In the genomic region with DNA sequence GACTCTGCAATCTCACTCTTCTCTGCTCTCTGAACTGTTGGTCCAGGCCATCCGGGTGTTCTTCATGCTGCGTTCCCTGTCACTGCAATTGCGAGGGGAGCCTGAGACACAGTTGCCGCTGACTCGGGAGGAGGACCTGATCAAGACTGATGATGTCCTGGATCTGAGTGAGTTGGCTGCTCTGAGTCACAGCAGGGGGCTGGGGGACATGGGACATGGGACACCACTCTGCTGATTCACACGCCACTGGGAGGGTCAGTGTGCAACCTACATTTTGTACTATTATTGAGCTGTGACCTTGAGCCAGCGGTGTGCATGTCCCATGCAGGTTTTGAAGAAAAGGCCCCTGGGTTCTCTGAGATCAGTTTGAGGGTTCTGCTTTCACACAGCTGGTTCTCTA, we compare ENCODE assay signal across 23 cellular contexts.
DNase-seq lines count a peak whose midpoint lies in the region; ATAC-seq and TF ChIP-seq lines count a peak whose summit lies in the region.
"Had no signal": no experiment of that assay in that cellular context is flagged by ENCODE, and none has a peak within 500 bp of the region (broad histone marks: within the 10 kb centered on the region; RNA-seq: fewer than 3 reads in every experiment).

No MANE protein-coding gene starts in this region.

- no peaks in the 10 kb centered on the region for H4K20me1 ChIP-seq in GM23338 (replicated peaks; ENCODE audit: insufficient read depth)

- H3K36me3 ChIP-seq in GM23338 (ENCODE audit: insufficient read depth): no peaks in the 10 kb centered on the region
- H3K36me3 ChIP-seq in adrenal gland (replicated peaks in 1 of 2): peaks cover 0 to 7% of the 10 kb centered on the region in 2 donors

- H3K36me3 Mint-ChIP-seq in T-helper 2 cell treated with Interferon-gamma antibody and Interleukin-4, amounts not matched to agents 5 μg/mL and 100 μg/mL, for 36 hours (ENCODE audit: low read depth): peaks cover 54% of the 10 kb centered on the region
- no peaks in the 10 kb centered on the region for H3K36me3 Mint-ChIP-seq in GM23338 (ENCODE audit: low read depth)

- H3K4me1 ChIP-seq in GM23338 (ENCODE audit: insufficient read depth) (no peaks in the 10 kb centered on the region), adrenal gland (replicated peaks in 1 of 2) (peaks cover 13% of the 10 kb centered on the region in 2 donors)

- no peaks in the 10 kb centered on the region for H3K79me2 ChIP-seq in GM23338 (replicated peaks; ENCODE audit: insufficient read depth)

- intact Hi-C loops in adrenal gland (cut with DNase I) (no loop called here), posterior vena cava (cut with DNase I) (no loop called here)

- no peaks in the 10 kb centered on the region for H3K9me2 ChIP-seq in GM23338 (ENCODE audit: insufficient read depth)

- no peaks in the 10 kb centered on the region for H3F3A ChIP-seq in GM23338 (replicated peaks; ENCODE audit: low read depth)

- peaks cover 73% of the 10 kb centered on the region for H3K4me1 Mint-ChIP-seq in T-helper 2 cell treated with Interferon-gamma antibody and Interleukin-4, amounts not matched to agents 5 μg/mL and 100 μg/mL, for 36 hours (ENCODE audit: low read depth)
- peaks cover 8% of the 10 kb centered on the region for H3K4me1 Mint-ChIP-seq in GM23338

- no peaks in the 10 kb centered on the region for H3K27me3 Mint-ChIP-seq in T-helper 2 cell treated with Interferon-gamma antibody and Interleukin-4, amounts not matched to agents 5 μg/mL and 100 μg/mL, for 36 hours (ENCODE audit: low read depth)
- peaks cover 3% of the 10 kb centered on the region for H3K27me3 Mint-ChIP-seq in GM23338 (ENCODE audit: insufficient read depth, low read depth, poor library complexity)
- H3K27me3 Mint-ChIP-seq: CD4-positive, alpha-beta T cell had no signal

- ATAC-seq in GM23338: no peak

- H3K4me3 ChIP-seq in GM23338 (no peak overlapping the region), adrenal gland (no peak overlapping the region)
- H3K4me3 ChIP-seq: PC-9 had no signal

- DNase-seq in T-helper 2 cell treated with Interferon-gamma antibody and Interleukin-4, amounts not matched to agents 5 μg/mL and 100 μg/mL, for 36 hours (ENCODE audit: low spot score): no peak
- DNase-seq in T-helper 2 cell: no peak
- no peak for DNase-seq in GM23338 (ENCODE audit: low spot score)
- peak in 4 of 7 donors; percentile 41 to 76 (median 52) for DNase-seq in adrenal gland
- DNase-seq in posterior vena cava (ENCODE audit: low spot score): peak; percentile 23
- DNase-seq in NOMO-1 treated with DMSO at 0.1 percent for 48 hours (lab: John Stamatoyannopoulos, UW; ENCODE audit: unreplicated experiment): no peak
- no peak for DNase-seq in AG08395 (ENCODE audit: low spot score)
- DNase-seq in NCI-H2171 (lab: John Stamatoyannopoulos, UW): no peak
- DNase-seq: 8988T; BE2C; Caco-2; CD4-positive, alpha-beta T cell; GDM1; H7; HFFc6; Kasumi-1; MM.1S; NCI-H1092; NCI-H2081; NCI-H510A treated with DMSO at 0.1 percent for 48 hours; NCI-H774; PC-9 had no signal

- peak overlapping the region; percentile 57 for H3K4me3 Mint-ChIP-seq in T-helper 2 cell treated with Interferon-gamma antibody and Interleukin-4, amounts not matched to agents 5 μg/mL and 100 μg/mL, for 36 hours
- no peak overlapping the region for H3K4me3 Mint-ChIP-seq in GM23338
- H3K4me3 Mint-ChIP-seq: CD4-positive, alpha-beta T cell; HFFc6 had no signal

- H3K27me3 ChIP-seq in GM23338 (ENCODE audit: insufficient read depth): no peaks in the 10 kb centered on the region
- no peaks in the 10 kb centered on the region for H3K27me3 ChIP-seq in adrenal gland
- H3K27me3 ChIP-seq: BE2C had no signal

- TF ChIP-seq POLR2A in adrenal gland (IDR thresholded peaks at IDR 0.05): no peak

- H3K27ac ChIP-seq in GM23338 (ENCODE audit: low read depth) (no peak overlapping the region), adrenal gland (no peak overlapping the region)
- H3K27ac ChIP-seq: PC-9, RWPE1 had no signal

- H2AFZ ChIP-seq in GM23338: no peak overlapping the region
- H2AFZ ChIP-seq: PC-9 had no signal

- H3K9me3 ChIP-seq in adrenal gland (replicated peaks in 1 of 3): no peaks in the 10 kb centered on the region
- H3K9me3 ChIP-seq: BE2C, Caco-2 had no signal

- H3K9me3 Mint-ChIP-seq in T-helper 2 cell treated with Interferon-gamma antibody and Interleukin-4, amounts not matched to agents 5 μg/mL and 100 μg/mL, for 36 hours: no peaks in the 10 kb centered on the region
- no peaks in the 10 kb centered on the region for H3K9me3 Mint-ChIP-seq in GM23338
- H3K9me3 Mint-ChIP-seq: CD4-positive, alpha-beta T cell; HFFc6 had no signal

- H3K27ac Mint-ChIP-seq in T-helper 2 cell treated with Interferon-gamma antibody and Interleukin-4, amounts not matched to agents 5 μg/mL and 100 μg/mL, for 36 hours: peak overlapping the region; percentile 75
- H3K27ac Mint-ChIP-seq in GM23338: peak overlapping the region; percentile 46; the same call in 1 of the 2 replicates
- H3K27ac Mint-ChIP-seq: CD4-positive, alpha-beta T cell; HFFc6 had no signal

- WGBS in adrenal gland, 4 donors: 67 to 89% (median 82%) methylated on average over 2 to 7 of the region's 7 CpGs

- H3K4me2 ChIP-seq in GM23338: no peak overlapping the region
- H3K4me2 ChIP-seq: PC-9 had no signal

- TF ChIP-seq CTCF in GM23338 (conservative IDR thresholded peaks at IDR 0.05; ENCODE audit: low read depth in 2 of 2): no peak
- no peak for TF ChIP-seq CTCF in adrenal gland (IDR thresholded peaks at IDR 0.05)

TF ChIP-seq in GM23338, 12 proteins besides CTCF, POLR2A, EP300 and RAD21 (continues in another document):
- TF ChIP-seq NANOG (IDR thresholded peaks at IDR 0.05; ENCODE audit: borderline replicate concordance) (no peak), EZH2 (IDR thresholded peaks at IDR 0.05; ENCODE audit: low read depth, unreplicated experiment) (no peak), CREB1 (CRISPR knock-in tag; IDR thresholded peaks at IDR 0.05; ENCODE audit: low read depth) (no peak), JUNB (IDR thresholded peaks at IDR 0.05; ENCODE audit: unreplicated experiment) (no peak), EZH2phosphoT487 (IDR thresholded peaks at IDR 0.05; ENCODE audit: unreplicated experiment) (no peak), POLR2AphosphoS5 (IDR thresholded peaks at IDR 0.05; ENCODE audit: low read depth) (no peak), STAT1 (IDR thresholded peaks at IDR 0.05; ENCODE audit: unreplicated experiment) (no peak)
- TF ChIP-seq, protein P1, sequence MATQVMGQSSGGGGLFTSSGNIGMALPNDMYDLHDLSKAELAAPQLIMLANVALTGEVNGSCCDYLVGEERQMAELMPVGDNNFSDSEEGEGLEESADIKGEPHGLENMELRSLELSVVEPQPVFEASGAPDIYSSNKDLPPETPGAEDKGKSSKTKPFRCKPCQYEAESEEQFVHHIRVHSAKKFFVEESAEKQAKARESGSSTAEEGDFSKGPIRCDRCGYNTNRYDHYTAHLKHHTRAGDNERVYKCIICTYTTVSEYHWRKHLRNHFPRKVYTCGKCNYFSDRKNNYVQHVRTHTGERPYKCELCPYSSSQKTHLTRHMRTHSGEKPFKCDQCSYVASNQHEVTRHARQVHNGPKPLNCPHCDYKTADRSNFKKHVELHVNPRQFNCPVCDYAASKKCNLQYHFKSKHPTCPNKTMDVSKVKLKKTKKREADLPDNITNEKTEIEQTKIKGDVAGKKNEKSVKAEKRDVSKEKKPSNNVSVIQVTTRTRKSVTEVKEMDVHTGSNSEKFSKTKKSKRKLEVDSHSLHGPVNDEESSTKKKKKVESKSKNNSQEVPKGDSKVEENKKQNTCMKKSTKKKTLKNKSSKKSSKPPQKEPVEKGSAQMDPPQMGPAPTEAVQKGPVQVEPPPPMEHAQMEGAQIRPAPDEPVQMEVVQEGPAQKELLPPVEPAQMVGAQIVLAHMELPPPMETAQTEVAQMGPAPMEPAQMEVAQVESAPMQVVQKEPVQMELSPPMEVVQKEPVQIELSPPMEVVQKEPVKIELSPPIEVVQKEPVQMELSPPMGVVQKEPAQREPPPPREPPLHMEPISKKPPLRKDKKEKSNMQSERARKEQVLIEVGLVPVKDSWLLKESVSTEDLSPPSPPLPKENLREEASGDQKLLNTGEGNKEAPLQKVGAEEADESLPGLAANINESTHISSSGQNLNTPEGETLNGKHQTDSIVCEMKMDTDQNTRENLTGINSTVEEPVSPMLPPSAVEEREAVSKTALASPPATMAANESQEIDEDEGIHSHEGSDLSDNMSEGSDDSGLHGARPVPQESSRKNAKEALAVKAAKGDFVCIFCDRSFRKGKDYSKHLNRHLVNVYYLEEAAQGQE (IDR thresholded peaks at IDR 0.05; ENCODE audit: unreplicated experiment): no peak

Comparison
In these comparisons a context has a peak if more than half of its experiments do, and no peak if none do; other contexts are left out.
1. DNase-seq: peak in adrenal gland (4 of 7) and posterior vena cava (single experiment); none in T-helper 2 cell treated with Interferon-gamma antibody and Interleukin-4, amounts not matched to agents 5 μg/mL and 100 μg/mL, for 36 hours (single experiment), T-helper 2 cell (0 of 5), GM23338 (single experiment), NOMO-1 treated with DMSO at 0.1 percent for 48 hours (single experiment), AG08395 (single experiment) and NCI-H2171 (single experiment).